1 cellular context compared by ENCODE assay signal in the genomic region with DNA sequence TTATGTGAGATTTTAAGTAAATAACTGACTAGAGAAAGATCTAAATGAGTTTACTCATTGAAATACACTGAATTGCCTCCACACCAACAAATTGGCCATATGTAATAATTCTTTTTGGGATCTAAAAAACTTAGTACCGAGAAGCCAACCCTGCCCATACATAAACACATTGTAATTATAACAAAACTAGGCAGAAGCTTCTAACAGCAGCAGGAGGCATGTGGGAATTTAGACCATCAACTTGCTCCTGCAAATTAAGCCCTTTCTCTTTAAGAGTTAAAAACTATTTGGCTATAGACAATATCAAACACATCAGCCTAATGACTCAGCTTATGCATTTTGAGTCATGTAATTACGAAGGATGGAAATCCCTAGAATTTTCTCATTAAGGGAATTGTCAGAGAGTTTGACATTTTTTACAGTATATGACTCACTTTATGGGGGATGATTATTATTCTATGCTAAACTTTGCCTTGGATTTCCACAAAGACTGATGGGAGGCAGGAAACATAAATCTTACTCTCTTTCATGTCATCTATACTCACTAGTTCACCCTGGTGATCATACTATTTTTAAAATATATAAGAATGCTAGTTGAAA.
TF ChIP-seq lines count a peak whose summit lies in the region.

No MANE protein-coding gene starts in this region.

TF ChIP-seq in SK-N-SH, 30 proteins besides CTCF, POLR2A, EP300 and RAD21 (continued from another document):
- TF ChIP-seq, protein P1, sequence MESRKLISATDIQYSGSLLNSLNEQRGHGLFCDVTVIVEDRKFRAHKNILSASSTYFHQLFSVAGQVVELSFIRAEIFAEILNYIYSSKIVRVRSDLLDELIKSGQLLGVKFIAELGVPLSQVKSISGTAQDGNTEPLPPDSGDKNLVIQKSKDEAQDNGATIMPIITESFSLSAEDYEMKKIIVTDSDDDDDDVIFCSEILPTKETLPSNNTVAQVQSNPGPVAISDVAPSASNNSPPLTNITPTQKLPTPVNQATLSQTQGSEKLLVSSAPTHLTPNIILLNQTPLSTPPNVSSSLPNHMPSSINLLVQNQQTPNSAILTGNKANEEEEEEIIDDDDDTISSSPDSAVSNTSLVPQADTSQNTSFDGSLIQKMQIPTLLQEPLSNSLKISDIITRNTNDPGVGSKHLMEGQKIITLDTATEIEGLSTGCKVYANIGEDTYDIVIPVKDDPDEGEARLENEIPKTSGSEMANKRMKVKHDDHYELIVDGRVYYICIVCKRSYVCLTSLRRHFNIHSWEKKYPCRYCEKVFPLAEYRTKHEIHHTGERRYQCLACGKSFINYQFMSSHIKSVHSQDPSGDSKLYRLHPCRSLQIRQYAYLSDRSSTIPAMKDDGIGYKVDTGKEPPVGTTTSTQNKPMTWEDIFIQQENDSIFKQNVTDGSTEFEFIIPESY (IDR thresholded peaks at IDR 0.05; ENCODE audit: borderline replicate concordance, low read depth), result no peak
- no peak for TF ChIP-seq SMC3 (IDR thresholded peaks at IDR 0.05; ENCODE audit: low read depth, low read length)
- TF ChIP-seq, protein P2, sequence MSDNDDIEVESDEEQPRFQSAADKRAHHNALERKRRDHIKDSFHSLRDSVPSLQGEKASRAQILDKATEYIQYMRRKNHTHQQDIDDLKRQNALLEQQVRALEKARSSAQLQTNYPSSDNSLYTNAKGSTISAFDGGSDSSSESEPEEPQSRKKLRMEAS (IDR thresholded peaks at IDR 0.05; ENCODE audit: low read depth), result peak; percentile 44; the same call in 1 of the 2 replicates
- peak; percentile 93 for TF ChIP-seq JUND (IDR thresholded peaks at IDR 0.05)
- peak; percentile 65; the same call in 1 of the 2 replicates for TF ChIP-seq FOXM1 (IDR thresholded peaks at IDR 0.05; ENCODE audit: low read depth)
- TF ChIP-seq, protein P3, sequence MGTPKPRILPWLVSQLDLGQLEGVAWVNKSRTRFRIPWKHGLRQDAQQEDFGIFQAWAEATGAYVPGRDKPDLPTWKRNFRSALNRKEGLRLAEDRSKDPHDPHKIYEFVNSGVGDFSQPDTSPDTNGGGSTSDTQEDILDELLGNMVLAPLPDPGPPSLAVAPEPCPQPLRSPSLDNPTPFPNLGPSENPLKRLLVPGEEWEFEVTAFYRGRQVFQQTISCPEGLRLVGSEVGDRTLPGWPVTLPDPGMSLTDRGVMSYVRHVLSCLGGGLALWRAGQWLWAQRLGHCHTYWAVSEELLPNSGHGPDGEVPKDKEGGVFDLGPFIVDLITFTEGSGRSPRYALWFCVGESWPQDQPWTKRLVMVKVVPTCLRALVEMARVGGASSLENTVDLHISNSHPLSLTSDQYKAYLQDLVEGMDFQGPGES (IDR thresholded peaks at IDR 0.05; ENCODE audit: low read depth, low read length), result no peak
- peak; percentile 97 for TF ChIP-seq FOSL2 (IDR thresholded peaks at IDR 0.05; ENCODE audit: borderline replicate concordance, low read depth)
- TF ChIP-seq YY1 (IDR thresholded peaks at IDR 0.05; ENCODE audit: low read depth), result no peak
- TF ChIP-seq, protein P4, sequence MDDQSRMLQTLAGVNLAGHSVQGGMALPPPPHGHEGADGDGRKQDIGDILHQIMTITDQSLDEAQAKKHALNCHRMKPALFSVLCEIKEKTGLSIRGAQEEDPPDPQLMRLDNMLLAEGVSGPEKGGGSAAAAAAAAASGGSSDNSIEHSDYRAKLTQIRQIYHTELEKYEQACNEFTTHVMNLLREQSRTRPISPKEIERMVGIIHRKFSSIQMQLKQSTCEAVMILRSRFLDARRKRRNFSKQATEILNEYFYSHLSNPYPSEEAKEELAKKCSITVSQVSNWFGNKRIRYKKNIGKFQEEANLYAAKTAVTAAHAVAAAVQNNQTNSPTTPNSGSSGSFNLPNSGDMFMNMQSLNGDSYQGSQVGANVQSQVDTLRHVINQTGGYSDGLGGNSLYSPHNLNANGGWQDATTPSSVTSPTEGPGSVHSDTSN (IDR thresholded peaks at IDR 0.05), result peak; percentile 88
- TF ChIP-seq NRF1 (IDR thresholded peaks at IDR 0.05; ENCODE audit: low read depth, low read length), result no peak
- TF ChIP-seq, protein P5, sequence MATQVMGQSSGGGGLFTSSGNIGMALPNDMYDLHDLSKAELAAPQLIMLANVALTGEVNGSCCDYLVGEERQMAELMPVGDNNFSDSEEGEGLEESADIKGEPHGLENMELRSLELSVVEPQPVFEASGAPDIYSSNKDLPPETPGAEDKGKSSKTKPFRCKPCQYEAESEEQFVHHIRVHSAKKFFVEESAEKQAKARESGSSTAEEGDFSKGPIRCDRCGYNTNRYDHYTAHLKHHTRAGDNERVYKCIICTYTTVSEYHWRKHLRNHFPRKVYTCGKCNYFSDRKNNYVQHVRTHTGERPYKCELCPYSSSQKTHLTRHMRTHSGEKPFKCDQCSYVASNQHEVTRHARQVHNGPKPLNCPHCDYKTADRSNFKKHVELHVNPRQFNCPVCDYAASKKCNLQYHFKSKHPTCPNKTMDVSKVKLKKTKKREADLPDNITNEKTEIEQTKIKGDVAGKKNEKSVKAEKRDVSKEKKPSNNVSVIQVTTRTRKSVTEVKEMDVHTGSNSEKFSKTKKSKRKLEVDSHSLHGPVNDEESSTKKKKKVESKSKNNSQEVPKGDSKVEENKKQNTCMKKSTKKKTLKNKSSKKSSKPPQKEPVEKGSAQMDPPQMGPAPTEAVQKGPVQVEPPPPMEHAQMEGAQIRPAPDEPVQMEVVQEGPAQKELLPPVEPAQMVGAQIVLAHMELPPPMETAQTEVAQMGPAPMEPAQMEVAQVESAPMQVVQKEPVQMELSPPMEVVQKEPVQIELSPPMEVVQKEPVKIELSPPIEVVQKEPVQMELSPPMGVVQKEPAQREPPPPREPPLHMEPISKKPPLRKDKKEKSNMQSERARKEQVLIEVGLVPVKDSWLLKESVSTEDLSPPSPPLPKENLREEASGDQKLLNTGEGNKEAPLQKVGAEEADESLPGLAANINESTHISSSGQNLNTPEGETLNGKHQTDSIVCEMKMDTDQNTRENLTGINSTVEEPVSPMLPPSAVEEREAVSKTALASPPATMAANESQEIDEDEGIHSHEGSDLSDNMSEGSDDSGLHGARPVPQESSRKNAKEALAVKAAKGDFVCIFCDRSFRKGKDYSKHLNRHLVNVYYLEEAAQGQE (IDR thresholded peaks at IDR 0.05; ENCODE audit: low read depth, low read length), result no peak
- TF ChIP-seq RFX5 (IDR thresholded peaks at IDR 0.05; ENCODE audit: low read length), result no peak
- TF ChIP-seq TEAD4 (IDR thresholded peaks at IDR 0.05; ENCODE audit: borderline replicate concordance, insufficient read depth), result peak; percentile 90
- TF ChIP-seq RCOR1 (IDR thresholded peaks at IDR 0.05; ENCODE audit: low read length), result no peak
- TF ChIP-seq POLR2AphosphoS5 (IDR thresholded peaks at IDR 0.05; ENCODE audit: low read depth, low read length), result peak; percentile 66; the same call in 1 of the 2 replicates
- TF ChIP-seq ELF1 (IDR thresholded peaks at IDR 0.05), result peak; percentile 21; the same call in 1 of the 2 replicates
- no peak for TF ChIP-seq SIN3A (IDR thresholded peaks at IDR 0.05; ENCODE audit: borderline replicate concordance, low read depth, low read length)
- no peak for TF ChIP-seq MXI1 (IDR thresholded peaks at IDR 0.05; ENCODE audit: low read depth, low read length)
- peak; percentile 52; the same call in 1 of the 2 replicates for TF ChIP-seq MEF2A (IDR thresholded peaks at IDR 0.05; ENCODE audit: borderline replicate concordance, low read depth)
